In the genomic region with DNA sequence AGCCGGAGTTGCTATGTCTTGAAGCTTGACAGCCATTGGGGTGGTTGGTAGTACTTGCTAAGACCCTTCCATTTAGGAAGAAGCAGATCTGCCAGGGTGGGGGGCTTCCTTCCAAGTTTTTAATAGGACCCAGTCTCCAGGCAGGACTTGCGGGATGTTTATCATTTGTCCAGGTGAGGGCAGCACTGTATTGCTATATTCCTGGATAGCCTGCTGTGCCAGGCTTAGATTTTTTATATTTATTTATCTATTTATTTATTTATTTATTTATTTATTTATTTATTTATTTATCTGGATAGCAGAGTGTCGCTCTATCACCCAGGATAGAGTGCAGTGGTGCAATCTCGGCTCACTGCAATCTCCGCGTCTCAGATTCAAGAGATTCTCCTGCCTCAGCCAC, we compare ENCODE assay signal across 1 cellular context.
TF ChIP-seq lines count a peak whose summit lies in the region.

No MANE protein-coding gene starts in this region.

TF ChIP-seq in K562, 482 proteins besides CTCF, POLR2A, EP300 and RAD21 (continued from another document):
- TF ChIP-seq, protein P1, sequence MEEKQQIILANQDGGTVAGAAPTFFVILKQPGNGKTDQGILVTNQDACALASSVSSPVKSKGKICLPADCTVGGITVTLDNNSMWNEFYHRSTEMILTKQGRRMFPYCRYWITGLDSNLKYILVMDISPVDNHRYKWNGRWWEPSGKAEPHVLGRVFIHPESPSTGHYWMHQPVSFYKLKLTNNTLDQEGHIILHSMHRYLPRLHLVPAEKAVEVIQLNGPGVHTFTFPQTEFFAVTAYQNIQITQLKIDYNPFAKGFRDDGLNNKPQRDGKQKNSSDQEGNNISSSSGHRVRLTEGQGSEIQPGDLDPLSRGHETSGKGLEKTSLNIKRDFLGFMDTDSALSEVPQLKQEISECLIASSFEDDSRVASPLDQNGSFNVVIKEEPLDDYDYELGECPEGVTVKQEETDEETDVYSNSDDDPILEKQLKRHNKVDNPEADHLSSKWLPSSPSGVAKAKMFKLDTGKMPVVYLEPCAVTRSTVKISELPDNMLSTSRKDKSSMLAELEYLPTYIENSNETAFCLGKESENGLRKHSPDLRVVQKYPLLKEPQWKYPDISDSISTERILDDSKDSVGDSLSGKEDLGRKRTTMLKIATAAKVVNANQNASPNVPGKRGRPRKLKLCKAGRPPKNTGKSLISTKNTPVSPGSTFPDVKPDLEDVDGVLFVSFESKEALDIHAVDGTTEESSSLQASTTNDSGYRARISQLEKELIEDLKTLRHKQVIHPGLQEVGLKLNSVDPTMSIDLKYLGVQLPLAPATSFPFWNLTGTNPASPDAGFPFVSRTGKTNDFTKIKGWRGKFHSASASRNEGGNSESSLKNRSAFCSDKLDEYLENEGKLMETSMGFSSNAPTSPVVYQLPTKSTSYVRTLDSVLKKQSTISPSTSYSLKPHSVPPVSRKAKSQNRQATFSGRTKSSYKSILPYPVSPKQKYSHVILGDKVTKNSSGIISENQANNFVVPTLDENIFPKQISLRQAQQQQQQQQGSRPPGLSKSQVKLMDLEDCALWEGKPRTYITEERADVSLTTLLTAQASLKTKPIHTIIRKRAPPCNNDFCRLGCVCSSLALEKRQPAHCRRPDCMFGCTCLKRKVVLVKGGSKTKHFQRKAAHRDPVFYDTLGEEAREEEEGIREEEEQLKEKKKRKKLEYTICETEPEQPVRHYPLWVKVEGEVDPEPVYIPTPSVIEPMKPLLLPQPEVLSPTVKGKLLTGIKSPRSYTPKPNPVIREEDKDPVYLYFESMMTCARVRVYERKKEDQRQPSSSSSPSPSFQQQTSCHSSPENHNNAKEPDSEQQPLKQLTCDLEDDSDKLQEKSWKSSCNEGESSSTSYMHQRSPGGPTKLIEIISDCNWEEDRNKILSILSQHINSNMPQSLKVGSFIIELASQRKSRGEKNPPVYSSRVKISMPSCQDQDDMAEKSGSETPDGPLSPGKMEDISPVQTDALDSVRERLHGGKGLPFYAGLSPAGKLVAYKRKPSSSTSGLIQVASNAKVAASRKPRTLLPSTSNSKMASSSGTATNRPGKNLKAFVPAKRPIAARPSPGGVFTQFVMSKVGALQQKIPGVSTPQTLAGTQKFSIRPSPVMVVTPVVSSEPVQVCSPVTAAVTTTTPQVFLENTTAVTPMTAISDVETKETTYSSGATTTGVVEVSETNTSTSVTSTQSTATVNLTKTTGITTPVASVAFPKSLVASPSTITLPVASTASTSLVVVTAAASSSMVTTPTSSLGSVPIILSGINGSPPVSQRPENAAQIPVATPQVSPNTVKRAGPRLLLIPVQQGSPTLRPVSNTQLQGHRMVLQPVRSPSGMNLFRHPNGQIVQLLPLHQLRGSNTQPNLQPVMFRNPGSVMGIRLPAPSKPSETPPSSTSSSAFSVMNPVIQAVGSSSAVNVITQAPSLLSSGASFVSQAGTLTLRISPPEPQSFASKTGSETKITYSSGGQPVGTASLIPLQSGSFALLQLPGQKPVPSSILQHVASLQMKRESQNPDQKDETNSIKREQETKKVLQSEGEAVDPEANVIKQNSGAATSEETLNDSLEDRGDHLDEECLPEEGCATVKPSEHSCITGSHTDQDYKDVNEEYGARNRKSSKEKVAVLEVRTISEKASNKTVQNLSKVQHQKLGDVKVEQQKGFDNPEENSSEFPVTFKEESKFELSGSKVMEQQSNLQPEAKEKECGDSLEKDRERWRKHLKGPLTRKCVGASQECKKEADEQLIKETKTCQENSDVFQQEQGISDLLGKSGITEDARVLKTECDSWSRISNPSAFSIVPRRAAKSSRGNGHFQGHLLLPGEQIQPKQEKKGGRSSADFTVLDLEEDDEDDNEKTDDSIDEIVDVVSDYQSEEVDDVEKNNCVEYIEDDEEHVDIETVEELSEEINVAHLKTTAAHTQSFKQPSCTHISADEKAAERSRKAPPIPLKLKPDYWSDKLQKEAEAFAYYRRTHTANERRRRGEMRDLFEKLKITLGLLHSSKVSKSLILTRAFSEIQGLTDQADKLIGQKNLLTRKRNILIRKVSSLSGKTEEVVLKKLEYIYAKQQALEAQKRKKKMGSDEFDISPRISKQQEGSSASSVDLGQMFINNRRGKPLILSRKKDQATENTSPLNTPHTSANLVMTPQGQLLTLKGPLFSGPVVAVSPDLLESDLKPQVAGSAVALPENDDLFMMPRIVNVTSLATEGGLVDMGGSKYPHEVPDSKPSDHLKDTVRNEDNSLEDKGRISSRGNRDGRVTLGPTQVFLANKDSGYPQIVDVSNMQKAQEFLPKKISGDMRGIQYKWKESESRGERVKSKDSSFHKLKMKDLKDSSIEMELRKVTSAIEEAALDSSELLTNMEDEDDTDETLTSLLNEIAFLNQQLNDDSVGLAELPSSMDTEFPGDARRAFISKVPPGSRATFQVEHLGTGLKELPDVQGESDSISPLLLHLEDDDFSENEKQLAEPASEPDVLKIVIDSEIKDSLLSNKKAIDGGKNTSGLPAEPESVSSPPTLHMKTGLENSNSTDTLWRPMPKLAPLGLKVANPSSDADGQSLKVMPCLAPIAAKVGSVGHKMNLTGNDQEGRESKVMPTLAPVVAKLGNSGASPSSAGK (IDR thresholded peaks at IDR 0.05), result no peak
